31 cellular contexts compared by ENCODE assay signal in the genomic region with DNA sequence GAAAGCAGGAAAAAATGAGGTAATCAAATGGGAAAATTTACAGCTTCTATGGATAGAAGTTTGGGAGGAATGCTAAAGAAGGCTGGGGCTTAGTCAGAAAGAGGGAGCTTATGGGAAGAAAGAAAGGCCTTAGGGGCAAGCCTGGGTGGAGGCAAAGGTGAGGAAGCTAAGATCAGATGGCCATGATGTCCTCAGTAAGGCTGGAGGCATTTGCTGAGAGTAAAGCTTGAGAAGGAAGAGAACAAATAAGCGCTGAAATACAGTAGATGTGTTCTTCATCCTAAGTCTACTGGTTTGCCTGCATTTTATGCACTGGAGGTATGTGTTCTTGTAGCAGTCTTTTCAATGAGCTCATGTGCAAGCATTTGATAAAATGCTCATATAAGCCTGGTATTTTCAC.
"Had no signal": no experiment of that assay in that cellular context is flagged by ENCODE, and none has a peak within 500 bp of the region (broad histone marks: within the 10 kb centered on the region; RNA-seq: fewer than 3 reads in every experiment).

No MANE protein-coding gene starts in this region.

- DNase-seq: activated effector memory CD4-positive, alpha-beta T cell treated with anti-CD3 and anti-CD28 coated beads, Interleukin-2, amount 50 U/mL, for 16 hours; activated effector memory CD4-positive, alpha-beta T cell treated with Interleukin-2 at 50 U/mL for 16 hours; activated gamma-delta T cell; activated gamma-delta T cell treated with Interleukin-2 at 50 U/mL for 16 hours; activated naive CD4-positive, alpha-beta T cell; activated naive CD4-positive, alpha-beta T cell treated with anti-CD3 and anti-CD28 coated beads for 36 hours; activated naive CD4-positive, alpha-beta T cell treated with anti-CD3 and anti-CD28 coated beads, Interleukin-2, amount 10 ng/mL, durations not matched to agents 7 days and 5 days; activated naive CD4-positive, alpha-beta T cell treated with anti-CD3 and anti-CD28 coated beads, Interleukin-2, amount 50 U/mL, for 16 hours; activated naive CD4-positive, alpha-beta T cell treated with Interleukin-2 at 50 U/mL for 16 hours; activated naive CD8-positive, alpha-beta T cell treated with anti-CD3 and anti-CD28 coated beads for 36 hours; activated naive CD8-positive, alpha-beta T cell treated with anti-CD3 and anti-CD28 coated beads, Interleukin-2, amount 10 ng/mL, durations not matched to agents 7 days and 5 days; activated naive CD8-positive, alpha-beta T cell treated with anti-CD3 and anti-CD28 coated beads, Interleukin-2, amount 50 U/mL, for 24 hours; activated T-cell treated with anti-CD3 and anti-CD28 coated beads, Interleukin-2, amount 50 U/mL, for 24 hours; activated T-cell treated with anti-CD3 and anti-CD28 coated beads, Interleukin-2, amount 50 U/mL, for 4 hours; activated T-cell treated with anti-CD3 and anti-CD28 coated beads, Interleukin-2, amount 50 U/mL, for 48 hours; activated T-cell treated with anti-CD3 and anti-CD28 coated beads, Interleukin-2, amount 50 U/mL, for 72 hours; adrenal gland; amniotic stem cell; amygdala; anterior cingulate cortex; aorta; body of pancreas; brain microvascular endothelial cell; caudate nucleus; central memory CD4-positive, alpha-beta T cell; cerebellar nuclear complex had no signal

- FAIRE-seq: astrocyte, bronchial epithelial cell had no signal

- H3K27me3 ChIP-seq: adrenal gland, ascending aorta, body of pancreas, brain microvascular endothelial cell, breast epithelium had no signal

- H3K36me3 ChIP-seq: adrenal gland, ascending aorta, brain microvascular endothelial cell, breast epithelium, cardiac muscle cell had no signal

- H3K4me1 ChIP-seq: adrenal gland, ascending aorta, body of pancreas, breast epithelium had no signal

- H3K9me3 ChIP-seq: adrenal gland, ascending aorta, body of pancreas, breast epithelium had no signal

- H3K27ac ChIP-seq: adrenal gland, ascending aorta, body of pancreas, brain microvascular endothelial cell, breast epithelium, cardiac muscle cell had no signal

- H3K4me3 ChIP-seq: adrenal gland, ascending aorta, body of pancreas, breast epithelium, cardiac muscle cell had no signal
